ENCODE assay signal across 1 cellular context in the genomic region with DNA sequence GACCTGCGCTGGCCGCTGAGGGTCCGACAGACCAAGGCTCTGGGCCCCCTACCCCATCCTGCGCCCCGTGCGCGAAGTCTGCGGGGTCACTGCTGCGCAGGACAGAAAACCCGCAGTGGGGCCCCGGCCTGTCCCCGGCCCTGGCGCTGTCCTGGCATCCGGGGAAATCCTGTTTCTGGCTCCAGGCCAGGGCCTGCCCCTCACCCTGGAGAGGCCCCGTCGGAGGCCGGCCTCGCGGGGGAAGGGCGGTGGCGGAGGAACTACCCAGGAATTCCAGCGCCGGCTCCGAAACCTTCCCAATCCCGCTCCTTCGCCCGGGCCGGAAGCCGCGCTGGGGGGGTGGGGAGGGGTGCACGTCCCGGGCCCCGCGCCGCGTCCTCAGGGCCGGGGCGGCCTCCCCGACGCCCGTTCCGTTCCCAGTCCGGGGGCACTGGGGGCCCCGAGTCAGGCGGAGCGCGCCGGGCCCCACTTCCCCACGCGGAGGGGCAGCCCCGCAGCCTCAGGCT.
TF ChIP-seq lines count a peak whose summit lies in the region.

No MANE protein-coding gene starts in this region.

TF ChIP-seq in HepG2, 621 proteins besides CTCF, POLR2A, EP300 and RAD21 (continued from another document and continues in another):
- TF ChIP-seq, protein P1, sequence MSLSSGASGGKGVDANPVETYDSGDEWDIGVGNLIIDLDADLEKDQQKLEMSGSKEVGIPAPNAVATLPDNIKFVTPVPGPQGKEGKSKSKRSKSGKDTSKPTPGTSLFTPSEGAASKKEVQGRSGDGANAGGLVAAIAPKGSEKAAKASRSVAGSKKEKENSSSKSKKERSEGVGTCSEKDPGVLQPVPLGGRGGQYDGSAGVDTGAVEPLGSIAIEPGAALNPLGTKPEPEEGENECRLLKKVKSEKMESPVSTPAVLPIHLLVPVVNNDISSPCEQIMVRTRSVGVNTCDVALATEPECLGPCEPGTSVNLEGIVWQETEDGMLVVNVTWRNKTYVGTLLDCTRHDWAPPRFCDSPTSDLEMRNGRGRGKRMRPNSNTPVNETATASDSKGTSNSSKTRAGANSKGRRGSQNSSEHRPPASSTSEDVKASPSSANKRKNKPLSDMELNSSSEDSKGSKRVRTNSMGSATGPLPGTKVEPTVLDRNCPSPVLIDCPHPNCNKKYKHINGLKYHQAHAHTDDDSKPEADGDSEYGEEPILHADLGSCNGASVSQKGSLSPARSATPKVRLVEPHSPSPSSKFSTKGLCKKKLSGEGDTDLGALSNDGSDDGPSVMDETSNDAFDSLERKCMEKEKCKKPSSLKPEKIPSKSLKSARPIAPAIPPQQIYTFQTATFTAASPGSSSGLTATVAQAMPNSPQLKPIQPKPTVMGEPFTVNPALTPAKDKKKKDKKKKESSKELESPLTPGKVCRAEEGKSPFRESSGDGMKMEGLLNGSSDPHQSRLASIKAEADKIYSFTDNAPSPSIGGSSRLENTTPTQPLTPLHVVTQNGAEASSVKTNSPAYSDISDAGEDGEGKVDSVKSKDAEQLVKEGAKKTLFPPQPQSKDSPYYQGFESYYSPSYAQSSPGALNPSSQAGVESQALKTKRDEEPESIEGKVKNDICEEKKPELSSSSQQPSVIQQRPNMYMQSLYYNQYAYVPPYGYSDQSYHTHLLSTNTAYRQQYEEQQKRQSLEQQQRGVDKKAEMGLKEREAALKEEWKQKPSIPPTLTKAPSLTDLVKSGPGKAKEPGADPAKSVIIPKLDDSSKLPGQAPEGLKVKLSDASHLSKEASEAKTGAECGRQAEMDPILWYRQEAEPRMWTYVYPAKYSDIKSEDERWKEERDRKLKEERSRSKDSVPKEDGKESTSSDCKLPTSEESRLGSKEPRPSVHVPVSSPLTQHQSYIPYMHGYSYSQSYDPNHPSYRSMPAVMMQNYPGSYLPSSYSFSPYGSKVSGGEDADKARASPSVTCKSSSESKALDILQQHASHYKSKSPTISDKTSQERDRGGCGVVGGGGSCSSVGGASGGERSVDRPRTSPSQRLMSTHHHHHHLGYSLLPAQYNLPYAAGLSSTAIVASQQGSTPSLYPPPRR (CRISPR knock-in tag; IDR thresholded peaks at IDR 0.05; ENCODE audit: borderline replicate concordance), result no peak
- TF ChIP-seq, protein P2, sequence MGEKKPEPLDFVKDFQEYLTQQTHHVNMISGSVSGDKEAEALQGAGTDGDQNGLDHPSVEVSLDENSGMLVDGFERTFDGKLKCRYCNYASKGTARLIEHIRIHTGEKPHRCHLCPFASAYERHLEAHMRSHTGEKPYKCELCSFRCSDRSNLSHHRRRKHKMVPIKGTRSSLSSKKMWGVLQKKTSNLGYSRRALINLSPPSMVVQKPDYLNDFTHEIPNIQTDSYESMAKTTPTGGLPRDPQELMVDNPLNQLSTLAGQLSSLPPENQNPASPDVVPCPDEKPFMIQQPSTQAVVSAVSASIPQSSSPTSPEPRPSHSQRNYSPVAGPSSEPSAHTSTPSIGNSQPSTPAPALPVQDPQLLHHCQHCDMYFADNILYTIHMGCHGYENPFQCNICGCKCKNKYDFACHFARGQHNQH (CRISPR knock-in tag; IDR thresholded peaks at IDR 0.05), result no peak
- TF ChIP-seq ZNF256 (CRISPR knock-in tag; conservative IDR thresholded peaks at IDR 0.05) (no peak), ZNF567 (CRISPR knock-in tag; IDR thresholded peaks at IDR 0.05; ENCODE audit: borderline replicate concordance) (no peak), ADNP (CRISPR knock-in tag; IDR thresholded peaks at IDR 0.05) (no peak), ZNF350 (CRISPR knock-in tag; IDR thresholded peaks at IDR 0.05; ENCODE audit: borderline replicate concordance, low read depth) (no peak), ZNF724P (CRISPR knock-in tag; IDR thresholded peaks at IDR 0.05; ENCODE audit: borderline replicate concordance) (no peak), AGO1 (IDR thresholded peaks at IDR 0.05; ENCODE audit: low read depth, low read length, poor library complexity, severe bottlenecking) (no peak), ZNF644 (CRISPR knock-in tag; IDR thresholded peaks at IDR 0.05; ENCODE audit: low read depth) (no peak), SALL1 (CRISPR knock-in tag; IDR thresholded peaks at IDR 0.05) (no peak), ZKSCAN5 (CRISPR knock-in tag; IDR thresholded peaks at IDR 0.05) (no peak), NFE2L2 (IDR thresholded peaks at IDR 0.05; ENCODE audit: low read length) (no peak), NFYB (CRISPR knock-in tag; IDR thresholded peaks at IDR 0.05) (no peak), ZSCAN12 (CRISPR knock-in tag; IDR thresholded peaks at IDR 0.05) (no peak), ZNF232 (CRISPR knock-in tag; IDR thresholded peaks at IDR 0.05; ENCODE audit: borderline replicate concordance) (no peak), NCOA1 (CRISPR knock-in tag; IDR thresholded peaks at IDR 0.05) (no peak), ZNF660 (CRISPR knock-in tag; IDR thresholded peaks at IDR 0.05; ENCODE audit: borderline replicate concordance, low read depth) (no peak), ZNF879 (CRISPR knock-in tag; IDR thresholded peaks at IDR 0.05) (no peak), ZNF432 (CRISPR knock-in tag; IDR thresholded peaks at IDR 0.05; ENCODE audit: borderline replicate concordance) (no peak), GLI4 (CRISPR knock-in tag; IDR thresholded peaks at IDR 0.05; ENCODE audit: borderline replicate concordance) (0 out of 2 replicates have a peak, but pooled peaks have one; percentile 41)
- TF ChIP-seq, protein P3, sequence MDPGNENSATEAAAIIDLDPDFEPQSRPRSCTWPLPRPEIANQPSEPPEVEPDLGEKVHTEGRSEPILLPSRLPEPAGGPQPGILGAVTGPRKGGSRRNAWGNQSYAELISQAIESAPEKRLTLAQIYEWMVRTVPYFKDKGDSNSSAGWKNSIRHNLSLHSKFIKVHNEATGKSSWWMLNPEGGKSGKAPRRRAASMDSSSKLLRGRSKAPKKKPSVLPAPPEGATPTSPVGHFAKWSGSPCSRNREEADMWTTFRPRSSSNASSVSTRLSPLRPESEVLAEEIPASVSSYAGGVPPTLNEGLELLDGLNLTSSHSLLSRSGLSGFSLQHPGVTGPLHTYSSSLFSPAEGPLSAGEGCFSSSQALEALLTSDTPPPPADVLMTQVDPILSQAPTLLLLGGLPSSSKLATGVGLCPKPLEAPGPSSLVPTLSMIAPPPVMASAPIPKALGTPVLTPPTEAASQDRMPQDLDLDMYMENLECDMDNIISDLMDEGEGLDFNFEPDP (CRISPR knock-in tag; conservative IDR thresholded peaks at IDR 0.05), result no peak
- TF ChIP-seq, protein P4, sequence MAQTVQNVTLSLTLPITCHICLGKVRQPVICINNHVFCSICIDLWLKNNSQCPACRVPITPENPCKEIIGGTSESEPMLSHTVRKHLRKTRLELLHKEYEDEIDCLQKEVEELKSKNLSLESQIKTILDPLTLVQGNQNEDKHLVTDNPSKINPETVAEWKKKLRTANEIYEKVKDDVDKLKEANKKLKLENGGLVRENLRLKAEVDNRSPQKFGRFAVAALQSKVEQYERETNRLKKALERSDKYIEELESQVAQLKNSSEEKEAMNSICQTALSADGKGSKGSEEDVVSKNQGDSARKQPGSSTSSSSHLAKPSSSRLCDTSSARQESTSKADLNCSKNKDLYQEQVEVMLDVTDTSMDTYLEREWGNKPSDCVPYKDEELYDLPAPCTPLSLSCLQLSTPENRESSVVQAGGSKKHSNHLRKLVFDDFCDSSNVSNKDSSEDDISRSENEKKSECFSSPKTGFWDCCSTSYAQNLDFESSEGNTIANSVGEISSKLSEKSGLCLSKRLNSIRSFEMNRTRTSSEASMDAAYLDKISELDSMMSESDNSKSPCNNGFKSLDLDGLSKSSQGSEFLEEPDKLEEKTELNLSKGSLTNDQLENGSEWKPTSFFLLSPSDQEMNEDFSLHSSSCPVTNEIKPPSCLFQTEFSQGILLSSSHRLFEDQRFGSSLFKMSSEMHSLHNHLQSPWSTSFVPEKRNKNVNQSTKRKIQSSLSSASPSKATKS (CRISPR knock-in tag; IDR thresholded peaks at IDR 0.05), result no peak
- TF ChIP-seq, protein P5, sequence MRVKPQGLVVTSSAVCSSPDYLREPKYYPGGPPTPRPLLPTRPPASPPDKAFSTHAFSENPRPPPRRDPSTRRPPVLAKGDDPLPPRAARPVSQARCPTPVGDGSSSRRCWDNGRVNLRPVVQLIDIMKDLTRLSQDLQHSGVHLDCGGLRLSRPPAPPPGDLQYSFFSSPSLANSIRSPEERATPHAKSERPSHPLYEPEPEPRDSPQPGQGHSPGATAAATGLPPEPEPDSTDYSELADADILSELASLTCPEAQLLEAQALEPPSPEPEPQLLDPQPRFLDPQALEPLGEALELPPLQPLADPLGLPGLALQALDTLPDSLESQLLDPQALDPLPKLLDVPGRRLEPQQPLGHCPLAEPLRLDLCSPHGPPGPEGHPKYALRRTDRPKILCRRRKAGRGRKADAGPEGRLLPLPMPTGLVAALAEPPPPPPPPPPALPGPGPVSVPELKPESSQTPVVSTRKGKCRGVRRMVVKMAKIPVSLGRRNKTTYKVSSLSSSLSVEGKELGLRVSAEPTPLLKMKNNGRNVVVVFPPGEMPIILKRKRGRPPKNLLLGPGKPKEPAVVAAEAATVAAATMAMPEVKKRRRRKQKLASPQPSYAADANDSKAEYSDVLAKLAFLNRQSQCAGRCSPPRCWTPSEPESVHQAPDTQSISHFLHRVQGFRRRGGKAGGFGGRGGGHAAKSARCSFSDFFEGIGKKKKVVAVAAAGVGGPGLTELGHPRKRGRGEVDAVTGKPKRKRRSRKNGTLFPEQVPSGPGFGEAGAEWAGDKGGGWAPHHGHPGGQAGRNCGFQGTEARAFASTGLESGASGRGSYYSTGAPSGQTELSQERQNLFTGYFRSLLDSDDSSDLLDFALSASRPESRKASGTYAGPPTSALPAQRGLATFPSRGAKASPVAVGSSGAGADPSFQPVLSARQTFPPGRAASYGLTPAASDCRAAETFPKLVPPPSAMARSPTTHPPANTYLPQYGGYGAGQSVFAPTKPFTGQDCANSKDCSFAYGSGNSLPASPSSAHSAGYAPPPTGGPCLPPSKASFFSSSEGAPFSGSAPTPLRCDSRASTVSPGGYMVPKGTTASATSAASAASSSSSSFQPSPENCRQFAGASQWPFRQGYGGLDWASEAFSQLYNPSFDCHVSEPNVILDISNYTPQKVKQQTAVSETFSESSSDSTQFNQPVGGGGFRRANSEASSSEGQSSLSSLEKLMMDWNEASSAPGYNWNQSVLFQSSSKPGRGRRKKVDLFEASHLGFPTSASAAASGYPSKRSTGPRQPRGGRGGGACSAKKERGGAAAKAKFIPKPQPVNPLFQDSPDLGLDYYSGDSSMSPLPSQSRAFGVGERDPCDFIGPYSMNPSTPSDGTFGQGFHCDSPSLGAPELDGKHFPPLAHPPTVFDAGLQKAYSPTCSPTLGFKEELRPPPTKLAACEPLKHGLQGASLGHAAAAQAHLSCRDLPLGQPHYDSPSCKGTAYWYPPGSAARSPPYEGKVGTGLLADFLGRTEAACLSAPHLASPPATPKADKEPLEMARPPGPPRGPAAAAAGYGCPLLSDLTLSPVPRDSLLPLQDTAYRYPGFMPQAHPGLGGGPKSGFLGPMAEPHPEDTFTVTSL (CRISPR knock-in tag; IDR thresholded peaks at IDR 0.05; ENCODE audit: borderline replicate concordance), result no peak
- TF ChIP-seq, protein P6, sequence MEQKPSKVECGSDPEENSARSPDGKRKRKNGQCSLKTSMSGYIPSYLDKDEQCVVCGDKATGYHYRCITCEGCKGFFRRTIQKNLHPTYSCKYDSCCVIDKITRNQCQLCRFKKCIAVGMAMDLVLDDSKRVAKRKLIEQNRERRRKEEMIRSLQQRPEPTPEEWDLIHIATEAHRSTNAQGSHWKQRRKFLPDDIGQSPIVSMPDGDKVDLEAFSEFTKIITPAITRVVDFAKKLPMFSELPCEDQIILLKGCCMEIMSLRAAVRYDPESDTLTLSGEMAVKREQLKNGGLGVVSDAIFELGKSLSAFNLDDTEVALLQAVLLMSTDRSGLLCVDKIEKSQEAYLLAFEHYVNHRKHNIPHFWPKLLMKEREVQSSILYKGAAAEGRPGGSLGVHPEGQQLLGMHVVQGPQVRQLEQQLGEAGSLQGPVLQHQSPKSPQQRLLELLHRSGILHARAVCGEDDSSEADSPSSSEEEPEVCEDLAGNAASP (CRISPR knock-in tag; IDR thresholded peaks at IDR 0.05; ENCODE audit: borderline replicate concordance), result no peak
- TF ChIP-seq, protein P7, sequence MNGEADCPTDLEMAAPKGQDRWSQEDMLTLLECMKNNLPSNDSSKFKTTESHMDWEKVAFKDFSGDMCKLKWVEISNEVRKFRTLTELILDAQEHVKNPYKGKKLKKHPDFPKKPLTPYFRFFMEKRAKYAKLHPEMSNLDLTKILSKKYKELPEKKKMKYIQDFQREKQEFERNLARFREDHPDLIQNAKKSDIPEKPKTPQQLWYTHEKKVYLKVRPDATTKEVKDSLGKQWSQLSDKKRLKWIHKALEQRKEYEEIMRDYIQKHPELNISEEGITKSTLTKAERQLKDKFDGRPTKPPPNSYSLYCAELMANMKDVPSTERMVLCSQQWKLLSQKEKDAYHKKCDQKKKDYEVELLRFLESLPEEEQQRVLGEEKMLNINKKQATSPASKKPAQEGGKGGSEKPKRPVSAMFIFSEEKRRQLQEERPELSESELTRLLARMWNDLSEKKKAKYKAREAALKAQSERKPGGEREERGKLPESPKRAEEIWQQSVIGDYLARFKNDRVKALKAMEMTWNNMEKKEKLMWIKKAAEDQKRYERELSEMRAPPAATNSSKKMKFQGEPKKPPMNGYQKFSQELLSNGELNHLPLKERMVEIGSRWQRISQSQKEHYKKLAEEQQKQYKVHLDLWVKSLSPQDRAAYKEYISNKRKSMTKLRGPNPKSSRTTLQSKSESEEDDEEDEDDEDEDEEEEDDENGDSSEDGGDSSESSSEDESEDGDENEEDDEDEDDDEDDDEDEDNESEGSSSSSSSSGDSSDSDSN (CRISPR knock-in tag; IDR thresholded peaks at IDR 0.05), result no peak
- TF ChIP-seq, protein P8, sequence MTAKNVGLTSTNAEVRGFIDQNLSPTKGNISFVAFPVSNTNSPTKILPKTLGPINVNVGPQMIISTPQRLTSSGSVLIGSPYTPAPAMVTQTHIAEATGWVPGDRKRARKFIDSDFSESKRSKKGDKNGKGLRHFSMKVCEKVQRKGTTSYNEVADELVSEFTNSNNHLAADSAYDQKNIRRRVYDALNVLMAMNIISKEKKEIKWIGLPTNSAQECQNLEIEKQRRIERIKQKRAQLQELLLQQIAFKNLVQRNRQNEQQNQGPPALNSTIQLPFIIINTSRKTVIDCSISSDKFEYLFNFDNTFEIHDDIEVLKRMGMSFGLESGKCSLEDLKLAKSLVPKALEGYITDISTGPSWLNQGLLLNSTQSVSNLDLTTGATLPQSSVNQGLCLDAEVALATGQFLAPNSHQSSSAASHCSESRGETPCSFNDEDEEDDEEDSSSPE (CRISPR knock-in tag; IDR thresholded peaks at IDR 0.05), result no peak
- TF ChIP-seq, protein P9, sequence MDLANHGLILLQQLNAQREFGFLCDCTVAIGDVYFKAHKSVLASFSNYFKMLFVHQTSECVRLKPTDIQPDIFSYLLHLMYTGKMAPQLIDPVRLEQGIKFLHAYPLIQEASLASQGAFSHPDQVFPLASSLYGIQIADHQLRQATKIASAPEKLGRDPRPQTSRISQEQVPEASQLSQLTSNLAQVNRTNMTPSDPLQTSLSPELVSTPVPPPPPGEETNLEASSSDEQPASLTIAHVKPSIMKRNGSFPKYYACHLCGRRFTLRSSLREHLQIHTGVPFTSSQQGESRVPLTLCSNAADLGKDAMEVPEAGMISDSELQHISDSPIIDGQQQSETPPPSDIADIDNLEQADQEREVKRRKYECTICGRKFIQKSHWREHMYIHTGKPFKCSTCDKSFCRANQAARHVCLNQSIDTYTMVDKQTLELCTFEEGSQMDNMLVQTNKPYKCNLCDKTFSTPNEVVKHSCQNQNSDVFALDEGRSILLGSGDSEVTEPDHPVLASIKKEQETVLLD (CRISPR knock-in tag; IDR thresholded peaks at IDR 0.05; ENCODE audit: low read depth), result no peak; the same call in 1 of the 2 replicates
